8 cellular contexts compared by ENCODE assay signal in the genomic region with DNA sequence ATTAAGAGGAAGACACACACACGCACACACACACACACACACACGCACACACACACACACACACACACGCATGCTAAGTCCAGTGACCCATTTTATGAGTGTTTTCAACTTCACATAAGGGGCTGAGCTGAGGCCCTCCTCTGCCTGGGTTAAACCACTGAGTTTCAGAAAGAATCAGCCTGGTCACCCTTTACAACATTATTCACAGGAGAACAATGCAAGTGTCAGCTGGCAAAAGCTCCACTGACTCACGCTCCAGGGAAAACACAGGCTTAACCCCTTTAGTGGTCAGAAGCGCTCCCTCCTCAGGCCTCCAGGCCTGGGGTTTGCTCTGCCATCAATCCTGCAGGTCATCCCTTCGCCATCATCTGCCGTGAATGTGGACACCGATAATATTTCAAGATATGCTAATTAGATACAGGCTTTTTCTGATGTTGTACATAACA. TPM values are rescaled to one million over a fixed set of nuclear protein-coding genes. Genes with fewer than 3 reads are reported as not detected.
A peak's percentile ranks its signal among the peaks of the same experiment; 100 is the strongest.
DNase-seq lines count a peak whose midpoint lies in the region; ATAC-seq and TF ChIP-seq lines count a peak whose summit lies in the region.

No MANE protein-coding gene starts in this region.

- TF ChIP-seq CTCF in AG10803 (conservative IDR thresholded peaks at IDR 0.05; ENCODE audit: low read length) (peak; percentile 52), RWPE2 (IDR thresholded peaks at IDR 0.05; ENCODE audit: poor library complexity, severe bottlenecking) (no peak), fibroblast of villous mesenchyme (IDR thresholded peaks at IDR 0.05; ENCODE audit: insufficient read depth, low read depth, low read length) (peak; percentile 21), omental fat pad (IDR thresholded peaks at IDR 0.05) (no peak)

- H3K27me3 ChIP-seq in RWPE2 (ENCODE audit: insufficient read depth, poor library complexity, severe bottlenecking), result no peaks in the 10 kb centered on the region

- ATAC-seq in RWPE2 (ENCODE audit: low read depth) (peak; percentile 97), omental fat pad (ENCODE audit: low FRiP score) (peak; percentile 71), HG02759 (IDR thresholded peaks at IDR 0.05; ENCODE audit: unreplicated experiment) (no peak)

- H3K4me1 ChIP-seq in RWPE2 (ENCODE audit: insufficient read depth, poor library complexity, severe bottlenecking), result peaks cover 9% of the 10 kb centered on the region

- DNase-seq in AG10803 (ENCODE audit: low read depth) (peak; percentile 98), RWPE2 (ENCODE audit: low spot score) (no peak), fibroblast of villous mesenchyme (ENCODE audit: low read depth) (peak; percentile 96), omental fat pad (ENCODE audit: low spot score) (no peak), DMS79 treated with DMSO at 0.1 percent for 48 hours (lab: John Stamatoyannopoulos, UW) (no peak), RPMI8226 (no peak)
- DNase-seq in NK-92 treated with Interleukin-12 subunit alpha and Interleukin-12 subunit beta, amount 100 ng/mL, for 24 hours (lab: John Stamatoyannopoulos, UW), result no peak

- H3K4me3 ChIP-seq in AG10803 (ENCODE audit: low read length), result no peak overlapping the region
- H3K4me3 ChIP-seq in RWPE2 (ENCODE audit: severe bottlenecking), result no peak overlapping the region
- no peak overlapping the region for H3K4me3 ChIP-seq in fibroblast of villous mesenchyme (ENCODE audit: low read depth, low read length)

- no peak overlapping the region for H3K27ac ChIP-seq in RWPE2 (ENCODE audit: poor library complexity, severe bottlenecking)

- no peaks in the 10 kb centered on the region for H3K9me3 ChIP-seq in RWPE2 (ENCODE audit: severe bottlenecking)

- H3K36me3 ChIP-seq in RWPE2 (ENCODE audit: low read depth), result peaks cover 16% of the 10 kb centered on the region

RNA-seq across cellular contexts. Expression of gene ACOX3, which starts 46.9 kb away (rescaled TPM):
- total RNA-seq in fibroblast of villous mesenchyme (26.8 and 32.5 TPM in 2 replicates), omental fat pad (10 to 100 TPM; 14.7 to 28.2 (median 23.6) TPM)

RNA-seq across cellular contexts. Expression of gene TRMT44, which starts 47.0 kb away (rescaled TPM):
- total RNA-seq in fibroblast of villous mesenchyme, result 17.4 and 19.4 TPM in 2 replicates
- total RNA-seq in omental fat pad, result 10 to 100 TPM; 18.1 to 28.3 (median 23.1) TPM

Comparison
In these comparisons a context has a peak if more than half of its experiments do, and no peak if none do; other contexts are left out.
1. DNase-seq: peak in AG10803 (single experiment) and fibroblast of villous mesenchyme (single experiment); none in RWPE2 (single experiment), omental fat pad (single experiment), DMS79 treated with DMSO at 0.1 percent for 48 hours (single experiment), RPMI8226 (single experiment) and NK-92 treated with Interleukin-12 subunit alpha and Interleukin-12 subunit beta, amount 100 ng/mL, for 24 hours (single experiment).
2. CTCF ChIP-seq: peak in AG10803 (single experiment) and fibroblast of villous mesenchyme (single experiment); none in RWPE2 (single experiment) and omental fat pad (0 of 3).